Comparison of ENCODE assay signal across 1 cellular context in the genomic region with DNA sequence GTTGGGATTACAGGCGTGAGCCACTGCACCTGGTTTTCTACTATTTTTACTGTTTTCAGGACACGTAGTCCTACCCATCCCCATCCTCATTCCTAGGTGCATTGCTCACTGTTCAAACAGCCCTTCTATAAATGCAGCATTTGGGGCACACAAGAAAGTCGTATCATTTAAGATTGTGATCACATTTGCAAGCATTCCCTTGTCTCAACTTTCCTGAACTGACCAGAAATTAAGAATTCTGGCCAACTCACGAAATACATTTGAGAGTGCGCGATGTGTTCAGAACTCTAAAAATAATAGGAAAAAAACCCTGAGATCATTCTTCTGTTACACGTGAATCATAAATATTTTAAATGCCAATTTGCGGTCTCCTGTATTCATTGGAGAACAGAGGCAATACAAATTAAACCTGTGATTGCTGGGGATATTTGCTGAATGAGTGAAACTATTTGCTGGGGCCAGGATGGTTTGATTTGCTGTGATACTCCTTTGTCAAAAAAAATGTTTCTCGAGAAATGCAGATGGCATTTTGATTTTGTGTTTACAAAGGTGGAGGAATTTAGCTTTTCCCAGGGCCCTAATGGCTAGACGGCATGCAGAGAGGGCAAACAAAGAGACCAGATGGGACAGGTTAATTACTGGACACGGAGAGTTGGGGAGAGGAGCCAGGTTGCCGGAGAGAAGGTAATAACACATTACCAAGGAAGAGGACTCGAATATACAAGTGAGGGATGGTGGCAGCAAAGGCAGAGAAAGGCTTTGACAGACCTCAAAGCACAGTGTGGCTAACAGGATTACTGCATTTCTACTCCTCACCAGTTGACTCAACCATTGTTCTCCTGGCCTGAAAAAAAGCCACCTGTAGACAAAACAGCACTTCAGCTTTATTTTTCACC.
TF ChIP-seq lines count a peak whose summit lies in the region.

No MANE protein-coding gene starts in this region.

TF ChIP-seq in SK-N-SH treated with all-trans-retinoic acid at 6 μM for 48 hours, 23 proteins besides CTCF, POLR2A, EP300 and RAD21 (continued from another document):
- TF ChIP-seq, protein P1, sequence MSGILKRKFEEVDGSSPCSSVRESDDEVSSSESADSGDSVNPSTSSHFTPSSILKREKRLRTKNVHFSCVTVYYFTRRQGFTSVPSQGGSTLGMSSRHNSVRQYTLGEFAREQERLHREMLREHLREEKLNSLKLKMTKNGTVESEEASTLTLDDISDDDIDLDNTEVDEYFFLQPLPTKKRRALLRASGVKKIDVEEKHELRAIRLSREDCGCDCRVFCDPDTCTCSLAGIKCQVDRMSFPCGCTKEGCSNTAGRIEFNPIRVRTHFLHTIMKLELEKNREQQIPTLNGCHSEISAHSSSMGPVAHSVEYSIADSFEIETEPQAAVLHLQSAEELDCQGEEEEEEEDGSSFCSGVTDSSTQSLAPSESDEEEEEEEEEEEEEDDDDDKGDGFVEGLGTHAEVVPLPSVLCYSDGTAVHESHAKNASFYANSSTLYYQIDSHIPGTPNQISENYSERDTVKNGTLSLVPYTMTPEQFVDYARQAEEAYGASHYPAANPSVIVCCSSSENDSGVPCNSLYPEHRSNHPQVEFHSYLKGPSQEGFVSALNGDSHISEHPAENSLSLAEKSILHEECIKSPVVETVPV (CRISPR knock-in tag; IDR thresholded peaks at IDR 0.05), result no peak
- TF ChIP-seq OSR1 (CRISPR knock-in tag; IDR thresholded peaks at IDR 0.05) (no peak), CSDC2 (CRISPR knock-in tag; IDR thresholded peaks at IDR 0.05) (no peak)
- TF ChIP-seq, protein P2, sequence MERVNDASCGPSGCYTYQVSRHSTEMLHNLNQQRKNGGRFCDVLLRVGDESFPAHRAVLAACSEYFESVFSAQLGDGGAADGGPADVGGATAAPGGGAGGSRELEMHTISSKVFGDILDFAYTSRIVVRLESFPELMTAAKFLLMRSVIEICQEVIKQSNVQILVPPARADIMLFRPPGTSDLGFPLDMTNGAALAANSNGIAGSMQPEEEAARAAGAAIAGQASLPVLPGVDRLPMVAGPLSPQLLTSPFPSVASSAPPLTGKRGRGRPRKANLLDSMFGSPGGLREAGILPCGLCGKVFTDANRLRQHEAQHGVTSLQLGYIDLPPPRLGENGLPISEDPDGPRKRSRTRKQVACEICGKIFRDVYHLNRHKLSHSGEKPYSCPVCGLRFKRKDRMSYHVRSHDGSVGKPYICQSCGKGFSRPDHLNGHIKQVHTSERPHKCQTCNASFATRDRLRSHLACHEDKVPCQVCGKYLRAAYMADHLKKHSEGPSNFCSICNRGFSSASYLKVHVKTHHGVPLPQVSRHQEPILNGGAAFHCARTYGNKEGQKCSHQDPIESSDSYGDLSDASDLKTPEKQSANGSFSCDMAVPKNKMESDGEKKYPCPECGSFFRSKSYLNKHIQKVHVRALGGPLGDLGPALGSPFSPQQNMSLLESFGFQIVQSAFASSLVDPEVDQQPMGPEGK (CRISPR knock-in tag; IDR thresholded peaks at IDR 0.05; ENCODE audit: borderline replicate concordance), result no peak
